ENCODE assay signal across 29 cellular contexts in genomic region chr18:72452328-72452727, GRCh38.
"Had no signal": no experiment of that assay in that cellular context is flagged by ENCODE, and none has a peak within 500 bp of the region (broad histone marks: within the 10 kb centered on the region; RNA-seq: fewer than 3 reads in every experiment).

No MANE protein-coding gene starts in this region.

- H3K27ac Mint-ChIP-seq: stimulated activated effector memory CD8-positive, alpha-beta T cell treated with anti-CD3 and anti-CD28 coated beads, Interleukin-12 subunit alpha, Interleukin-12 subunit beta, amount 100 ng/mL, for 72 hours; stimulated activated memory B cell treated with anti-CD40 and anti-IgM and Interleukin-4, amounts not matched to agents 10 μg/mL and 1 μg/mL and 100 μg/mL, for 72 hours; stimulated activated naive B cell treated with anti-CD40 and anti-IgM and Interleukin-4, amounts not matched to agents 10 μg/mL and 1 μg/mL and 100 μg/mL, for 72 hours; stimulated activated naive CD8-positive, alpha-beta T cell treated with anti-CD3 and anti-CD28 coated beads, Interleukin-15, amount 100 ng/mL, for 72 hours; stimulated activated naive CD8-positive, alpha-beta T cell treated with anti-CD3 and anti-CD28 coated beads, Interleukin-15, Interleukin-2, amounts not matched to agents 100 ng/mL and 50 ng/mL, for 24 hours; type B pancreatic cell had no signal

- H3K27ac ChIP-seq: stomach, suprapubic skin, testis, thoracic aorta, thyroid gland, tibial artery, tibial nerve, transverse colon, upper lobe of left lung, upper lobe of right lung, uterus, vagina had no signal

- H3K9me3 Mint-ChIP-seq: type B pancreatic cell had no signal

- FAIRE-seq: urothelium cell line had no signal

- H3K27me3 Mint-ChIP-seq: stimulated activated memory B cell treated with anti-CD40 and anti-IgM and Interleukin-4, amounts not matched to agents 10 μg/mL and 1 μg/mL and 100 μg/mL, for 72 hours; stimulated activated naive B cell treated with anti-CD40 and anti-IgM and Interleukin-4, amounts not matched to agents 10 μg/mL and 1 μg/mL and 100 μg/mL, for 72 hours; stimulated activated naive CD8-positive, alpha-beta T cell treated with anti-CD3 and anti-CD28 coated beads, Interleukin-15, amount 100 ng/mL, for 72 hours; stimulated activated naive CD8-positive, alpha-beta T cell treated with anti-CD3 and anti-CD28 coated beads, Interleukin-15, Interleukin-2, amounts not matched to agents 100 ng/mL and 50 ng/mL, for 24 hours; type B pancreatic cell had no signal

- H3K27me3 ChIP-seq: stomach, suprapubic skin, testis, thyroid gland, tibial artery, tibial nerve, transverse colon, upper lobe of left lung, upper lobe of right lung, uterus, vagina had no signal

- H3K4me3 ChIP-seq: stomach, suprapubic skin, testis, thoracic aorta, thyroid gland, tibial artery, tibial nerve, transverse colon, upper lobe of left lung, upper lobe of right lung, uterus, vagina had no signal

- H3K4me3 Mint-ChIP-seq: stimulated activated effector memory CD8-positive, alpha-beta T cell treated with anti-CD3 and anti-CD28 coated beads, Interleukin-12 subunit alpha, Interleukin-12 subunit beta, amount 100 ng/mL, for 72 hours; stimulated activated memory B cell treated with anti-CD40 and anti-IgM and Interleukin-4, amounts not matched to agents 10 μg/mL and 1 μg/mL and 100 μg/mL, for 72 hours; stimulated activated naive B cell treated with anti-CD40 and anti-IgM and Interleukin-4, amounts not matched to agents 10 μg/mL and 1 μg/mL and 100 μg/mL, for 72 hours; stimulated activated naive CD8-positive, alpha-beta T cell treated with anti-CD3 and anti-CD28 coated beads, Interleukin-15, amount 100 ng/mL, for 72 hours; stimulated activated naive CD8-positive, alpha-beta T cell treated with anti-CD3 and anti-CD28 coated beads, Interleukin-15, Interleukin-2, amounts not matched to agents 100 ng/mL and 50 ng/mL, for 24 hours; type B pancreatic cell had no signal

- ATAC-seq: stimulated activated effector memory CD8-positive, alpha-beta T cell treated with anti-CD3 and anti-CD28 coated beads, Interleukin-12 subunit alpha, Interleukin-12 subunit beta, amount 100 ng/mL, for 72 hours; stimulated activated memory B cell treated with anti-CD40 and anti-IgM and Interleukin-4, amounts not matched to agents 10 μg/mL and 1 μg/mL and 100 μg/mL, for 72 hours; stimulated activated naive B cell treated with anti-CD40 and anti-IgM and Interleukin-4, amounts not matched to agents 10 μg/mL and 1 μg/mL and 100 μg/mL, for 72 hours; stimulated activated naive CD8-positive, alpha-beta T cell treated with anti-CD3 and anti-CD28 coated beads, Interleukin-15, amount 100 ng/mL, for 72 hours; stimulated activated naive CD8-positive, alpha-beta T cell treated with anti-CD3 and anti-CD28 coated beads, Interleukin-15, Interleukin-2, amounts not matched to agents 100 U/mL and 50 U/mL, for 24 hours; upper lobe of right lung had no signal

- H3K36me3 ChIP-seq: stomach, suprapubic skin, thoracic aorta, thyroid gland, tibial artery, tibial nerve, transverse colon, upper lobe of left lung, upper lobe of right lung, uterus, vagina had no signal

- DNase-seq: stimulated activated CD4-positive, alpha-beta T cell treated with anti-CD3 and anti-CD28 coated beads, Interleukin-2, amount 100 ng/mL, for 48 hours; stimulated activated CD4-positive, alpha-beta T cell treated with anti-CD3 and anti-CD28 coated beads, Interleukin-4, amount 100 ng/mL, for 1 hour; stimulated activated CD4-positive, alpha-beta T cell treated with anti-CD3 and anti-CD28 coated beads, Interleukin-4, amount 100 ng/mL, for 24 hours; stimulated activated CD4-positive, alpha-beta T cell treated with anti-CD3 and anti-CD28 coated beads, Interleukin-4, amount 100 ng/mL, for 4 hours; stimulated activated CD8-positive, alpha-beta memory T cell treated with anti-CD3 and anti-CD28 coated beads, Interleukin-4, amount 100 ng/mL, for 48 hours; stimulated activated naive B cell treated with anti-CD40 and anti-IgM and Interleukin-4, amounts not matched to agents 10 μg/mL and 1 μg/mL and 100 μg/mL, for 72 hours; stimulated activated naive CD4-positive, alpha-beta T cell; stimulated activated naive CD4-positive, alpha-beta T cell treated with Interleukin-2 at 50 U/mL for 16 hours; stimulated activated naive CD8-positive, alpha-beta T cell treated with anti-CD3 and anti-CD28 coated beads, Interleukin-15, amount 100 ng/mL, for 72 hours; stimulated activated naive CD8-positive, alpha-beta T cell treated with anti-CD3 and anti-CD28 coated beads, Interleukin-15, Interleukin-2, amounts not matched to agents 100 U/mL and 50 U/mL, for 24 hours; stomach; substantia nigra; testis; thyroid gland; tibial artery; transverse colon; trophoblast cell; upper lobe of left lung; upper lobe of right lung; uterus had no signal

- H3K36me3 Mint-ChIP-seq: stimulated activated effector memory CD8-positive, alpha-beta T cell treated with anti-CD3 and anti-CD28 coated beads, Interleukin-12 subunit alpha, Interleukin-12 subunit beta, amount 100 ng/mL, for 72 hours; stimulated activated memory B cell treated with anti-CD40 and anti-IgM and Interleukin-4, amounts not matched to agents 10 μg/mL and 1 μg/mL and 100 μg/mL, for 72 hours; stimulated activated naive B cell treated with anti-CD40 and anti-IgM and Interleukin-4, amounts not matched to agents 10 μg/mL and 1 μg/mL and 100 μg/mL, for 72 hours; type B pancreatic cell had no signal

- H3K9me3 ChIP-seq: suprapubic skin, testis, thoracic aorta, thyroid gland, tibial artery, tibial nerve, transverse colon, upper lobe of left lung, upper lobe of right lung, uterus, vagina had no signal

- H3K4me1 Mint-ChIP-seq: stimulated activated effector memory CD8-positive, alpha-beta T cell treated with anti-CD3 and anti-CD28 coated beads, Interleukin-12 subunit alpha, Interleukin-12 subunit beta, amount 100 ng/mL, for 72 hours; stimulated activated memory B cell treated with anti-CD40 and anti-IgM and Interleukin-4, amounts not matched to agents 10 μg/mL and 1 μg/mL and 100 μg/mL, for 72 hours; stimulated activated naive B cell treated with anti-CD40 and anti-IgM and Interleukin-4, amounts not matched to agents 10 μg/mL and 1 μg/mL and 100 μg/mL, for 72 hours; stimulated activated naive CD8-positive, alpha-beta T cell treated with anti-CD3 and anti-CD28 coated beads, Interleukin-15, amount 100 ng/mL, for 72 hours had no signal

- H3K4me1 ChIP-seq: stomach, suprapubic skin, testis, thyroid gland, tibial artery, tibial nerve, transverse colon, upper lobe of left lung, upper lobe of right lung, uterus, vagina had no signal
